ENCODE assay signal across 9 cellular contexts in the genomic region with DNA sequence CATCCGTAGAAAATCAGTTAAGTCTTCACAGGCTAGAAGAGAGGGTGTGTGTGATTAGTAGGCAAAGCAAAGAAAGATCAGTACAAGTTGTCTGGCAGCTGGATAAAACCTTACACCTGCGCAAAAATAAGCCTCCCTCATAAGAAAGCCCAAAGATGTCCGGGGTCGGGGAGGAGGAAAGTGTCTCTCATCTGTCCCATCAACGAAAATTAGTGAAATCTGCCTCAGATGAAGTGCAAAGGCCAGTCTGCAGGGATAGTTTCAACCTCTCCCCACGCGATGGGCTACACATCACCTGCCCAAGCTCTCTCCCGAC.
DNase-seq lines count a peak whose midpoint lies in the region; ATAC-seq and TF ChIP-seq lines count a peak whose summit lies in the region.
"Had no signal": no experiment of that assay in that cellular context is flagged by ENCODE, and none has a peak within 500 bp of the region (broad histone marks: within the 10 kb centered on the region; RNA-seq: fewer than 3 reads in every experiment).

No MANE protein-coding gene starts in this region.

- peaks cover 55% of the 10 kb centered on the region for H3K4me1 Mint-ChIP-seq in activated CD8-positive, alpha-beta memory T cell treated with anti-CD3 and anti-CD28 coated beads, Interleukin-2, amount 10 ng/mL, durations not matched to agents 7 days and 5 days
- peaks cover 40% of the 10 kb centered on the region for H3K4me1 Mint-ChIP-seq in activated naive CD8-positive, alpha-beta T cell treated with anti-CD3 and anti-CD28 coated beads, Interleukin-2, amount 10 ng/mL, durations not matched to agents 7 days and 5 days

- no peaks in the 10 kb centered on the region for H3K27me3 Mint-ChIP-seq in activated CD8-positive, alpha-beta memory T cell treated with anti-CD3 and anti-CD28 coated beads, Interleukin-2, amount 10 ng/mL, durations not matched to agents 7 days and 5 days
- no peaks in the 10 kb centered on the region for H3K27me3 Mint-ChIP-seq in activated naive CD8-positive, alpha-beta T cell treated with anti-CD3 and anti-CD28 coated beads, Interleukin-2, amount 10 ng/mL, durations not matched to agents 7 days and 5 days

- WGBS in suprapubic skin: 26% methylated on average over 8 of the region's 8 CpGs

- no peak for ATAC-seq in activated CD8-positive, alpha-beta memory T cell treated with anti-CD3 and anti-CD28 coated beads, Interleukin-2, amount 10 ng/mL, durations not matched to agents 7 days and 5 days
- ATAC-seq in activated naive CD8-positive, alpha-beta T cell treated with anti-CD3 and anti-CD28 coated beads, Interleukin-2, amount 10 ng/mL, durations not matched to agents 7 days and 5 days (ENCODE audit: low read depth): no peak
- ATAC-seq in HG03342 (IDR thresholded peaks at IDR 0.05; ENCODE audit: unreplicated experiment): no peak
- no peak for ATAC-seq in HG03565 (IDR thresholded peaks at IDR 0.05; ENCODE audit: unreplicated experiment)

- no peak for TF ChIP-seq EP300 in suprapubic skin (IDR thresholded peaks at IDR 0.05)

- DNase-seq in activated CD8-positive, alpha-beta memory T cell treated with anti-CD3 and anti-CD28 coated beads, Interleukin-2, amount 10 ng/mL, durations not matched to agents 7 days and 5 days: no peak
- no peak for DNase-seq in activated CD8-positive, alpha-beta memory T cell treated with anti-CD3 and anti-CD28 coated beads, Interleukin-2, amount 50 U/mL, for 48 hours
- no peak for DNase-seq in activated naive CD8-positive, alpha-beta T cell treated with anti-CD3 and anti-CD28 coated beads, Interleukin-2, amount 10 ng/mL, durations not matched to agents 7 days and 5 days
- DNase-seq in kidney epithelial cell (ENCODE audit: low read depth) (no peak), suprapubic skin (ENCODE audit: low spot score in 2 of 2) (no peak), CD1c-positive myeloid dendritic cell (ENCODE audit: extremely low spot score) (no peak)
- DNase-seq: AML-193 had no signal

- no peak for TF ChIP-seq POLR2A in suprapubic skin (IDR thresholded peaks at IDR 0.05)

- peak overlapping the region; percentile 90 for H3K4me3 Mint-ChIP-seq in activated CD8-positive, alpha-beta memory T cell treated with anti-CD3 and anti-CD28 coated beads, Interleukin-2, amount 10 ng/mL, durations not matched to agents 7 days and 5 days
- H3K4me3 Mint-ChIP-seq in activated naive CD8-positive, alpha-beta T cell treated with anti-CD3 and anti-CD28 coated beads, Interleukin-2, amount 10 ng/mL, durations not matched to agents 7 days and 5 days: peak overlapping the region; percentile 79

- H3K36me3 ChIP-seq in kidney epithelial cell (ENCODE audit: control insufficient read depth, insufficient read depth, low read length): no peaks in the 10 kb centered on the region
- no peaks in the 10 kb centered on the region for H3K36me3 ChIP-seq in suprapubic skin

- H3K4me3 ChIP-seq in kidney epithelial cell (ENCODE audit: low read depth, low read length): peak overlapping the region; percentile 54
- H3K4me3 ChIP-seq in suprapubic skin: peak overlapping the region; percentile 51

- peaks cover 7% of the 10 kb centered on the region for H3K9me3 Mint-ChIP-seq in activated CD8-positive, alpha-beta memory T cell treated with anti-CD3 and anti-CD28 coated beads, Interleukin-2, amount 10 ng/mL, durations not matched to agents 7 days and 5 days (ENCODE audit: low read depth)
- peaks cover 1% of the 10 kb centered on the region for H3K9me3 Mint-ChIP-seq in activated naive CD8-positive, alpha-beta T cell treated with anti-CD3 and anti-CD28 coated beads, Interleukin-2, amount 10 ng/mL, durations not matched to agents 7 days and 5 days

- peak overlapping the region; percentile 94 for H3K27ac Mint-ChIP-seq in activated CD8-positive, alpha-beta memory T cell treated with anti-CD3 and anti-CD28 coated beads, Interleukin-2, amount 10 ng/mL, durations not matched to agents 7 days and 5 days
- peak overlapping the region; percentile 95 for H3K27ac Mint-ChIP-seq in activated naive CD8-positive, alpha-beta T cell treated with anti-CD3 and anti-CD28 coated beads, Interleukin-2, amount 10 ng/mL, durations not matched to agents 7 days and 5 days

- peaks cover 9% of the 10 kb centered on the region for H3K4me1 ChIP-seq in suprapubic skin

- POLR2A ChIA-PET in activated naive CD8-positive, alpha-beta T cell treated with anti-CD3 and anti-CD28 coated beads, Interleukin-2, amount 10 ng/mL, durations not matched to agents 7 days and 5 days (lab: Charles Lee): interaction anchor here (0.6 to 1.0 kb wide), 2 partner anchors 9 to 69 kb away, joined by 3 to 6 read pairs; no protein-coding TSS in a partner anchor

- H3K9me3 ChIP-seq in suprapubic skin: no peaks in the 10 kb centered on the region

- peaks cover 25% of the 10 kb centered on the region for H3K36me3 Mint-ChIP-seq in activated CD8-positive, alpha-beta memory T cell treated with anti-CD3 and anti-CD28 coated beads, Interleukin-2, amount 10 ng/mL, durations not matched to agents 7 days and 5 days
- peaks cover 9% of the 10 kb centered on the region for H3K36me3 Mint-ChIP-seq in activated naive CD8-positive, alpha-beta T cell treated with anti-CD3 and anti-CD28 coated beads, Interleukin-2, amount 10 ng/mL, durations not matched to agents 7 days and 5 days

- CTCF ChIA-PET in activated CD8-positive, alpha-beta memory T cell treated with anti-CD3 and anti-CD28 coated beads, Interleukin-2, amount 10 ng/mL, durations not matched to agents 7 days and 5 days (lab: Charles Lee): interaction anchor here (1.9 kb wide), 1 partner anchor 33 kb away, joined by 8 read pairs; no protein-coding TSS in a partner anchor

- H3K27me3 ChIP-seq in kidney epithelial cell (ENCODE audit: control insufficient read depth, insufficient read depth, low read length) (no peaks in the 10 kb centered on the region), suprapubic skin (peaks cover 29% of the 10 kb centered on the region)

- no peak overlapping the region for H3K27ac ChIP-seq in suprapubic skin

- no peak for TF ChIP-seq CTCF in kidney epithelial cell (IDR thresholded peaks at IDR 0.05; ENCODE audit: insufficient read depth, low read length, poor library complexity, severe bottlenecking)
- TF ChIP-seq CTCF in suprapubic skin (IDR thresholded peaks at IDR 0.05): no peak
